ENCODE assay signal across 13 cellular contexts in genomic region chr6:47165918-47166317, GRCh38.
A peak's percentile ranks its signal among the peaks of the same experiment; 100 is the strongest.
DNase-seq lines count a peak whose midpoint lies in the region; ATAC-seq lines count a peak whose summit lies in the region.
"Had no signal": no experiment of that assay in that cellular context is flagged by ENCODE, and none has a peak within 500 bp of the region (broad histone marks: within the 10 kb centered on the region; RNA-seq: fewer than 3 reads in every experiment).

No MANE protein-coding gene starts in this region.

- DNase-seq in EH (ENCODE audit: low read depth) = peak; percentile 70
- DNase-seq in SIG-M5 (lab: John Stamatoyannopoulos, UW) = peak; percentile 59
- DNase-seq in COLO668 (lab: John Stamatoyannopoulos, UW; ENCODE audit: unreplicated experiment) = no peak
- no peak for DNase-seq in NCI-H1048 (lab: John Stamatoyannopoulos, UW)
- no peak for DNase-seq in activated CD8-positive, alpha-beta memory T cell treated with anti-CD3 and anti-CD28 coated beads, Interleukin-2, amount 50 U/mL, for 4 hours
- no peak for DNase-seq in activated CD8-positive, alpha-beta memory T cell treated with anti-CD3 and anti-CD28 coated beads, Interleukin-2, amount 50 U/mL, for 48 hours
- DNase-seq: activated naive CD4-positive, alpha-beta T cell treated with anti-CD3 and anti-CD28 coated beads, Interleukin-2, amount 50 U/mL, for 16 hours; C1 segment of cervical spinal cord; GM23248; NCI-H2029; substantia nigra had no signal

- ATAC-seq in GM19452 (IDR thresholded peaks at IDR 0.05; ENCODE audit: unreplicated experiment) (peak; percentile 81), HG03095 (IDR thresholded peaks at IDR 0.05; ENCODE audit: unreplicated experiment) (peak; percentile 60)

Comparison
In these comparisons a context has a peak if more than half of its experiments do, and no peak if none do; other contexts are left out.
1. DNase-seq: peak in EH (single experiment) and SIG-M5 (single experiment); none in COLO668 (single experiment), NCI-H1048 (single experiment), activated CD8-positive, alpha-beta memory T cell treated with anti-CD3 and anti-CD28 coated beads, Interleukin-2, amount 50 U/mL, for 4 hours (single experiment) and activated CD8-positive, alpha-beta memory T cell treated with anti-CD3 and anti-CD28 coated beads, Interleukin-2, amount 50 U/mL, for 48 hours (single experiment).